In genomic region chr19:44623626-44624025, GRCh38 we compare ENCODE assay signal across 31 cellular contexts. TPM values are rescaled to one million over a fixed set of nuclear protein-coding genes. Genes with fewer than 3 reads are reported as not detected.
"Had no signal": no experiment of that assay in that cellular context is flagged by ENCODE, and none has a peak within 500 bp of the region (broad histone marks: within the 10 kb centered on the region; RNA-seq: fewer than 3 reads in every experiment).

No MANE protein-coding gene starts in this region.

- H3K36me3 Mint-ChIP-seq: natural killer cell; stimulated activated naive B cell treated with anti-CD40 and anti-IgM and Interleukin-4, amounts not matched to agents 10 μg/mL and 1 μg/mL and 100 μg/mL, for 72 hours had no signal

- H3K27me3 ChIP-seq: heart left ventricle, right lobe of liver, spleen, testis, tibial nerve, upper lobe of right lung, vagina had no signal

- H3K36me3 ChIP-seq: heart left ventricle, prostate gland, spleen, tibial nerve, upper lobe of right lung, vagina had no signal

- H3K9me3 ChIP-seq: heart left ventricle, prostate gland, right lobe of liver, spleen, testis, upper lobe of right lung, vagina had no signal

- H3K4me3 ChIP-seq: heart left ventricle, prostate gland, right lobe of liver, spleen, testis, tibial nerve, upper lobe of right lung, vagina had no signal

- H3K27ac ChIP-seq: heart left ventricle, parathyroid adenoma, prostate gland, right lobe of liver, spleen, testis, tibial nerve, upper lobe of right lung, vagina had no signal

- H3K27ac Mint-ChIP-seq: natural killer cell; stimulated activated naive B cell treated with anti-CD40 and anti-IgM and Interleukin-4, amounts not matched to agents 10 μg/mL and 1 μg/mL and 100 μg/mL, for 72 hours; stimulated activated naive CD8-positive, alpha-beta T cell treated with anti-CD3 and anti-CD28 coated beads, Interleukin-15, amount 100 ng/mL, for 72 hours had no signal

- ATAC-seq: natural killer cell; stimulated activated naive B cell treated with anti-CD40 and anti-IgM and Interleukin-4, amounts not matched to agents 10 μg/mL and 1 μg/mL and 100 μg/mL, for 72 hours; stimulated activated naive CD8-positive, alpha-beta T cell treated with anti-CD3 and anti-CD28 coated beads, Interleukin-15, amount 100 ng/mL, for 72 hours had no signal

- H3K4me3 Mint-ChIP-seq: endodermal cell; natural killer cell; neural crest cell; stimulated activated naive B cell treated with anti-CD40 and anti-IgM and Interleukin-4, amounts not matched to agents 10 μg/mL and 1 μg/mL and 100 μg/mL, for 72 hours; stimulated activated naive CD8-positive, alpha-beta T cell treated with anti-CD3 and anti-CD28 coated beads, Interleukin-15, amount 100 ng/mL, for 72 hours had no signal

- H3K79me2 ChIP-seq: parathyroid adenoma had no signal

- H3K9ac ChIP-seq: parathyroid adenoma had no signal

- H2AFZ ChIP-seq: parathyroid adenoma had no signal

- H3K27me3 Mint-ChIP-seq: stimulated activated naive CD8-positive, alpha-beta T cell treated with anti-CD3 and anti-CD28 coated beads, Interleukin-15, amount 100 ng/mL, for 72 hours had no signal

- DNase-seq: endodermal cell; hippocampal formation; left colon; left ventricle myocardium superior; natural killer cell; occipital lobe; retina; right lobe of liver; spleen; stimulated activated CD4-positive, alpha-beta T cell treated with anti-CD3 and anti-CD28 coated beads, Interleukin-15, amount 100 ng/mL, for 24 hours; stimulated activated CD4-positive, alpha-beta T cell treated with anti-CD3 and anti-CD28 coated beads, Interleukin-2, amount 100 ng/mL, for 24 hours; stimulated activated CD4-positive, alpha-beta T cell treated with anti-CD3 and anti-CD28 coated beads, Interleukin-4, amount 100 ng/mL, for 4 hours; stimulated activated naive B cell treated with anti-CD40 and anti-IgM and Interleukin-4, amounts not matched to agents 10 μg/mL and 1 μg/mL and 100 μg/mL, for 72 hours; stimulated activated naive CD8-positive, alpha-beta T cell treated with anti-CD3 and anti-CD28 coated beads, Interleukin-15, amount 100 ng/mL, for 72 hours; testis; upper lobe of right lung had no signal

- H3K9me3 Mint-ChIP-seq: endodermal cell; natural killer cell; neural crest cell; stimulated activated naive CD8-positive, alpha-beta T cell treated with anti-CD3 and anti-CD28 coated beads, Interleukin-15, amount 100 ng/mL, for 72 hours had no signal

- H3K4me1 Mint-ChIP-seq: neural crest cell; stimulated activated naive B cell treated with anti-CD40 and anti-IgM and Interleukin-4, amounts not matched to agents 10 μg/mL and 1 μg/mL and 100 μg/mL, for 72 hours; stimulated activated naive CD8-positive, alpha-beta T cell treated with anti-CD3 and anti-CD28 coated beads, Interleukin-15, amount 100 ng/mL, for 72 hours had no signal

- H3K4me1 ChIP-seq: parathyroid adenoma, prostate gland, testis, upper lobe of right lung, vagina had no signal

RNA-seq across cellular contexts. Expression of gene IGSF23, which starts 10.3 kb away (rescaled TPM):
- total RNA-seq: dermis blood vessel endothelial cell, endodermal cell, frontal cortex, glomerular endothelial cell, left colon, left ventricle myocardium superior, lung microvascular endothelial cell, mesenteric fat pad, mononuclear cell, natural killer cell, neural crest cell, occipital lobe, prostate gland, skeletal muscle tissue, spleen, subcutaneous adipose tissue, tibial nerve, upper lobe of right lung, vagina had no signal
- polyA plus RNA-seq: esophagus, spleen had no signal
